Comparison of ENCODE assay signal across 8 cellular contexts in genomic region chr22:35838849-35839646, GRCh38.
DNase-seq lines count a peak whose midpoint lies in the region; ATAC-seq and TF ChIP-seq lines count a peak whose summit lies in the region.

No MANE protein-coding gene starts in this region.

- H3K4me1 ChIP-seq in BE2C (peaks cover 38% of the 10 kb centered on the region), HUES64 (ENCODE audit: insufficient read depth, low read length) (peaks cover 74% of the 10 kb centered on the region)

- no peaks in the 10 kb centered on the region for H3K9me3 ChIP-seq in BE2C
- H3K9me3 ChIP-seq in HUES64 (ENCODE audit: insufficient read depth, low read depth, low read length): no peaks in the 10 kb centered on the region

- H3K36me3 Mint-ChIP-seq in osteocyte (ENCODE audit: unreplicated experiment): no peaks in the 10 kb centered on the region

- TF ChIP-seq CTCF in BE2C (IDR thresholded peaks at IDR 0.05; ENCODE audit: low read depth, low read length) (peak; percentile 65), osteocyte (IDR thresholded peaks at IDR 0.05) (peak; percentile 67)

- no peaks in the 10 kb centered on the region for H3K36me3 ChIP-seq in BE2C
- no peaks in the 10 kb centered on the region for H3K36me3 ChIP-seq in HUES64 (ENCODE audit: insufficient read depth, low read length)

- H3K27ac Mint-ChIP-seq in osteocyte (ENCODE audit: unreplicated experiment): peak overlapping the region; percentile 92

- WGBS in HUES64: 23% methylated on average over 4 of the region's 5 CpGs

- peak overlapping the region; percentile 65; the same call in 1 of the 2 replicates for H3K9ac ChIP-seq in HUES64 (ENCODE audit: low read depth, low read length)

- H3K27me3 Mint-ChIP-seq in osteocyte (ENCODE audit: unreplicated experiment): no peaks in the 10 kb centered on the region

- peaks cover 64% of the 10 kb centered on the region for H3K4me1 Mint-ChIP-seq in osteocyte (ENCODE audit: unreplicated experiment)

- no peaks in the 10 kb centered on the region for H3K9me3 Mint-ChIP-seq in osteocyte (ENCODE audit: unreplicated experiment)

- no peaks in the 10 kb centered on the region for H3K27me3 ChIP-seq in BE2C
- H3K27me3 ChIP-seq in HUES64 (ENCODE audit: insufficient read depth, low read length): no peaks in the 10 kb centered on the region

- peak overlapping the region; percentile 47 for H3K27ac ChIP-seq in HUES64 (ENCODE audit: low read depth, low read length)

- DNase-seq in BE2C (peak; percentile 59), SK-N-DZ (ENCODE audit: low spot score) (peak; percentile 48), fibroblast of peridontal ligament (ENCODE audit: extremely low read depth) (peak; percentile 88), osteocyte (ENCODE audit: extremely low spot score, unreplicated experiment) (no peak), SKM-1 treated with dmso at 0.1 percent for 144 hours (lab: John Stamatoyannopoulos, UW; ENCODE audit: unreplicated experiment) (no peak)

- H3K4me3 Mint-ChIP-seq in osteocyte (ENCODE audit: unreplicated experiment): peak overlapping the region; percentile 95

- ATAC-seq in GM19397 (IDR thresholded peaks at IDR 0.05; ENCODE audit: unreplicated experiment) (no peak), HG02588 (IDR thresholded peaks at IDR 0.05; ENCODE audit: unreplicated experiment) (no peak)

- H3K4me3 ChIP-seq in BE2C (ENCODE audit: low read depth, low read length) (peak overlapping the region; percentile 85), HUES64 (ENCODE audit: low read length) (peak overlapping the region; percentile 86)

Comparison
In these comparisons a context has a peak if more than half of its experiments do, and no peak if none do; other contexts are left out.
1. DNase-seq: peak in BE2C (single experiment), SK-N-DZ (single experiment) and fibroblast of peridontal ligament (single experiment); none in osteocyte (single experiment) and SKM-1 treated with dmso at 0.1 percent for 144 hours (single experiment).